Comparison of ENCODE assay signal across 19 cellular contexts in genomic region chr11:31412946-31413345, GRCh38. TPM values are rescaled to one million over a fixed set of nuclear protein-coding genes. Genes with fewer than 3 reads are reported as not detected.
DNase-seq lines count a peak whose midpoint lies in the region; ATAC-seq and TF ChIP-seq lines count a peak whose summit lies in the region.
"Had no signal": no experiment of that assay in that cellular context is flagged by ENCODE, and none has a peak within 500 bp of the region (broad histone marks: within the 10 kb centered on the region; RNA-seq: fewer than 3 reads in every experiment).

No MANE protein-coding gene starts in this region.

- no peaks in the 10 kb centered on the region for H3K79me2 ChIP-seq in smooth muscle cell (ENCODE audit: low read depth)

- no peak overlapping the region for H2BK15ac ChIP-seq in neuronal stem cell (ENCODE audit: low read length)

- H4K8ac ChIP-seq in neuronal stem cell (ENCODE audit: low read depth, low read length): no peak overlapping the region

- no peak overlapping the region for H3K14ac ChIP-seq in neuronal stem cell (ENCODE audit: low read length)

- no peaks in the 10 kb centered on the region for H3K36me3 ChIP-seq in smooth muscle cell (ENCODE audit: low read depth)
- H3K36me3 ChIP-seq in neuronal stem cell (replicated peaks in 1 of 2; ENCODE audit: control insufficient read depth in 2 of 2, insufficient read depth in 2 of 2, low read length in 2 of 2): peaks cover 2 to 13% of the 10 kb centered on the region in 2 donors
- H3K36me3 ChIP-seq: prostate gland had no signal

- DNase-seq in GM03348 (ENCODE audit: low spot score) (peak; percentile 44), fibroblast of peridontal ligament (ENCODE audit: extremely low read depth) (peak; percentile 55), smooth muscle cell (lab: John Stamatoyannopoulos, UW; ENCODE audit: unreplicated experiment) (no peak), NCI-H748 treated with DMSO at 0.1 percent for 48 hours (lab: John Stamatoyannopoulos, UW) (no peak), neuronal stem cell (ENCODE audit: low spot score) (no peak)
- DNase-seq: activated CD4-positive, alpha-beta T cell treated with anti-CD3 and anti-CD28 coated beads for 4 hours; activated CD8-positive, alpha-beta memory T cell treated with anti-CD3 and anti-CD28 coated beads, Interleukin-2, amount 50 U/mL, for 4 hours; activated naive CD4-positive, alpha-beta T cell; CD8-positive, alpha-beta memory T cell; gastrocnemius medialis; naive thymus-derived CD8-positive, alpha-beta T cell; NCI-H1694; stimulated activated naive B cell treated with anti-CD40 and anti-IgM and Interleukin-4, amounts not matched to agents 10 μg/mL and 1 μg/mL and 100 μg/mL, for 72 hours had no signal

- no peak overlapping the region for H3K4ac ChIP-seq in neuronal stem cell (ENCODE audit: low read length)

- H3K4me1 ChIP-seq in smooth muscle cell (ENCODE audit: low read depth) (peaks cover 20% of the 10 kb centered on the region), neuronal stem cell (ENCODE audit: control insufficient read depth in 2 of 2, insufficient read depth in 1 of 2, low read depth in 1 of 2, low read length in 2 of 2) (peaks cover 2 to 11% of the 10 kb centered on the region in 2 donors)
- H3K4me1 ChIP-seq: prostate gland, tibial nerve had no signal

- no peaks in the 10 kb centered on the region for H3F3A ChIP-seq in smooth muscle cell (ENCODE audit: low read depth)

- H3K4me2 ChIP-seq in smooth muscle cell: no peak overlapping the region
- H3K4me2 ChIP-seq in neuronal stem cell (ENCODE audit: insufficient read depth, low read length, poor library complexity, severe bottlenecking): no peak overlapping the region

- H3K9me3 ChIP-seq in smooth muscle cell (replicated peaks; ENCODE audit: low read depth) (no peaks in the 10 kb centered on the region), neuronal stem cell (replicated peaks in 1 of 2; ENCODE audit: control insufficient read depth in 2 of 2, insufficient read depth in 1 of 2, low read depth in 1 of 2, low read length in 2 of 2) (peaks cover 4 to 10% of the 10 kb centered on the region in 2 donors)
- H3K9me3 ChIP-seq: gastrocnemius medialis, prostate gland, tibial nerve had no signal

- H3K4me3 ChIP-seq in smooth muscle cell (no peak overlapping the region), neuronal stem cell (ENCODE audit: low read length in 2 of 2) (no peak overlapping the region)
- H3K4me3 ChIP-seq: gastrocnemius medialis, prostate gland, tibial nerve had no signal

- H2AFZ ChIP-seq in smooth muscle cell (ENCODE audit: low read depth) (no peak overlapping the region), neuronal stem cell (ENCODE audit: low read length) (no peak overlapping the region)

- H3K9ac ChIP-seq in smooth muscle cell (ENCODE audit: low read depth): no peak overlapping the region
- H3K9ac ChIP-seq in neuronal stem cell (ENCODE audit: low read depth, low read length, poor library complexity): no peak overlapping the region

- H3K27me3 ChIP-seq in smooth muscle cell (ENCODE audit: low read depth): no peaks in the 10 kb centered on the region
- no peaks in the 10 kb centered on the region for H3K27me3 ChIP-seq in neuronal stem cell (ENCODE audit: control insufficient read depth in 3 of 3, insufficient read depth in 3 of 3, low read depth in 1 of 3, low read length in 3 of 3)
- H3K27me3 ChIP-seq: gastrocnemius medialis, tibial nerve had no signal

- H2BK12ac ChIP-seq in neuronal stem cell (ENCODE audit: low read length): no peak overlapping the region

- no peak overlapping the region for H4K91ac ChIP-seq in neuronal stem cell (ENCODE audit: low read depth, low read length, poor library complexity)

- no peak overlapping the region for H3K23ac ChIP-seq in neuronal stem cell (ENCODE audit: low read depth, low read length, poor library complexity)

- WGBS in smooth muscle cell (ENCODE audit: low lambda C conversion rate): 96% methylated on average over 2 of the region's 2 CpGs
- no CpG with 5 or more reads among the region's 2 CpGs for WGBS in neuronal stem cell (ENCODE audit: extremely low coverage in 2 of 2, insufficient read length in 2 of 2, insufficient replicate concordance in 1 of 2), 2 donors

- no peaks in the 10 kb centered on the region for H4K20me1 ChIP-seq in smooth muscle cell (ENCODE audit: low read depth)

- H2BK120ac ChIP-seq in neuronal stem cell (ENCODE audit: low read depth, low read length): no peak overlapping the region

- H3K18ac ChIP-seq in neuronal stem cell (ENCODE audit: low read length): no peak overlapping the region

- TF ChIP-seq CTCF in smooth muscle cell (IDR thresholded peaks at IDR 0.05; ENCODE audit: borderline replicate concordance, insufficient read depth, poor library complexity, severe bottlenecking): no peak

- H2AK5ac ChIP-seq in neuronal stem cell (ENCODE audit: low read depth, low read length): no peak overlapping the region

- H2BK5ac ChIP-seq in neuronal stem cell (ENCODE audit: low read length): no peak overlapping the region

- ATAC-seq in SK-N-SH treated with all-trans-retinoic acid at 6 μM for 48 hours (peak; percentile 76), GM21447 (IDR thresholded peaks at IDR 0.05; ENCODE audit: unreplicated experiment) (no peak)
- ATAC-seq: gastrocnemius medialis; naive thymus-derived CD8-positive, alpha-beta T cell; stimulated activated naive B cell treated with anti-CD40 and anti-IgM and Interleukin-4, amounts not matched to agents 10 μg/mL and 1 μg/mL and 100 μg/mL, for 72 hours had no signal

- H3K27ac ChIP-seq in smooth muscle cell (ENCODE audit: low read depth) (peak overlapping the region; percentile 57), neuronal stem cell (replicated peaks; ENCODE audit: low read length) (no peak overlapping the region)
- H3K27ac ChIP-seq: gastrocnemius medialis, prostate gland, tibial nerve had no signal

- H3K79me1 ChIP-seq in neuronal stem cell (ENCODE audit: low read depth, low read length): no peaks in the 10 kb centered on the region

TF ChIP-seq in SK-N-SH treated with all-trans-retinoic acid at 6 μM for 48 hours, 23 proteins besides CTCF, POLR2A, EP300 and RAD21:
- TF ChIP-seq OSR1 (CRISPR knock-in tag; IDR thresholded peaks at IDR 0.05): no peak
- peak; percentile 26; the same call in 1 of the 2 replicates for TF ChIP-seq ISL1 (CRISPR knock-in tag; IDR thresholded peaks at IDR 0.05)

RNA-seq across cellular contexts. Expression of gene DNAJC24, which starts 43.3 kb away (rescaled TPM):
- total RNA-seq in smooth muscle cell: 22.2 and 31.0 TPM in 2 replicates
- polyA plus RNA-seq in smooth muscle cell: 4.4 and 4.7 TPM in 2 replicates
- 18.0 TPM for polyA plus RNA-seq in neuronal stem cell (2013, experiment 1 of 2)
- polyA plus RNA-seq in neuronal stem cell (2013, experiment 2 of 2): 17.9 TPM

RNA-seq across cellular contexts. Expression of gene DCDC1, which starts 43.4 kb away (rescaled TPM):
- total RNA-seq in smooth muscle cell: 0.45 and 0.63 TPM in 2 replicates
- 0.39 and 0.46 TPM in 2 replicates for polyA plus RNA-seq in smooth muscle cell
- 1.0 TPM for polyA plus RNA-seq in neuronal stem cell (2013, experiment 1 of 2)
- polyA plus RNA-seq in neuronal stem cell (2013, experiment 2 of 2): 0.98 TPM
- total RNA-seq: gastrocnemius medialis, lung microvascular endothelial cell, SK-MEL-5 had no signal
- polyA plus RNA-seq: CD8-positive, alpha-beta memory T cell had no signal

Comparison
In these comparisons a context has a peak if more than half of its experiments do, and no peak if none do; other contexts are left out.
1. DNase-seq: peak in GM03348 (single experiment) and fibroblast of peridontal ligament (single experiment); none in smooth muscle cell (single experiment), NCI-H748 treated with DMSO at 0.1 percent for 48 hours (single experiment) and neuronal stem cell (single experiment).